ENCODE assay signal across 12 cellular contexts in genomic region chr3:52845157-52845556, GRCh38. TPM values are rescaled to one million over a fixed set of nuclear protein-coding genes. Genes with fewer than 3 reads are reported as not detected.
A peak's percentile ranks its signal among the peaks of the same experiment; 100 is the strongest.
DNase-seq lines count a peak whose midpoint lies in the region; ATAC-seq and TF ChIP-seq lines count a peak whose summit lies in the region.
"Had no signal": no experiment of that assay in that cellular context is flagged by ENCODE, and none has a peak within 500 bp of the region (broad histone marks: within the 10 kb centered on the region; RNA-seq: fewer than 3 reads in every experiment).

No MANE protein-coding gene starts in this region.

- ATAC-seq in GM21447 (IDR thresholded peaks at IDR 0.05; ENCODE audit: unreplicated experiment): no peak
- no peak for ATAC-seq in HG02970 (IDR thresholded peaks at IDR 0.05; ENCODE audit: low FRiP score, unreplicated experiment)

- DNase-seq in HL-60 (ENCODE audit: low read depth in 1 of 2, low spot score in 1 of 2) (peak in 1 of 2 experiments; percentile 54), brain microvascular endothelial cell (peak; percentile 31), hepatic stellate cell (ENCODE audit: low spot score) (peak; percentile 79), sigmoid colon (peak; percentile 90), BE2C (no peak), G401 (ENCODE audit: low spot score) (no peak)
- DNase-seq: NCI-H2081, SW 1271, trophoblast cell had no signal

- TF ChIP-seq POLR2A in sigmoid colon (IDR thresholded peaks at IDR 0.05): no peak

- peaks cover 6% of the 10 kb centered on the region for H3K36me3 ChIP-seq in brain microvascular endothelial cell (replicated peaks)
- H3K36me3 ChIP-seq in sigmoid colon: peaks cover 7 to 72% (median 21%) of the 10 kb centered on the region in 4 donors
- no peaks in the 10 kb centered on the region for H3K36me3 ChIP-seq in BE2C

- H3K27ac ChIP-seq in HL-60 (replicated peaks) (peak overlapping the region; percentile 78), brain microvascular endothelial cell (no peak overlapping the region), sigmoid colon (peak overlapping the region; percentile 67 to 79 (median 74))

- intact Hi-C loops in sigmoid colon (cut with DNase I): loop anchor here (5.0 to 10.0 kb wide), 4 partner anchors 52 to 227 kb away; partner anchors contain the start of genes NEK4 and STIMATE

- H3K27me3 ChIP-seq in HL-60 (ENCODE audit: insufficient read depth, poor library complexity, severe bottlenecking) (no peaks in the 10 kb centered on the region), brain microvascular endothelial cell (replicated peaks) (no peaks in the 10 kb centered on the region), sigmoid colon (no peaks in the 10 kb centered on the region), BE2C (no peaks in the 10 kb centered on the region)

- no peak for TF ChIP-seq EP300 in sigmoid colon (IDR thresholded peaks at IDR 0.05)

- no peak overlapping the region for H3K4me3 ChIP-seq in HL-60 (replicated peaks; ENCODE audit: insufficient read depth, low read length)
- H3K4me3 ChIP-seq in brain microvascular endothelial cell (ENCODE audit: low read depth, low read length): no peak overlapping the region
- H3K4me3 ChIP-seq in sigmoid colon: no peak overlapping the region
- no peak overlapping the region for H3K4me3 ChIP-seq in BE2C (ENCODE audit: low read depth, low read length)

- TF ChIP-seq CTCF in HL-60 (IDR thresholded peaks at IDR 0.05; ENCODE audit: insufficient read depth, low read length) (no peak), brain microvascular endothelial cell (IDR thresholded peaks at IDR 0.05; ENCODE audit: low read depth, low read length, missing control alignments) (no peak), sigmoid colon (IDR thresholded peaks at IDR 0.05) (no peak), BE2C (IDR thresholded peaks at IDR 0.05; ENCODE audit: low read depth, low read length) (no peak)

- no peaks in the 10 kb centered on the region for H3K9me3 ChIP-seq in sigmoid colon
- H3K9me3 ChIP-seq in BE2C: no peaks in the 10 kb centered on the region
- H3K9me3 ChIP-seq: Caco-2 had no signal

- H3K4me1 ChIP-seq in sigmoid colon: peaks cover 0 to 50% (median 30%) of the 10 kb centered on the region in 4 donors
- no peaks in the 10 kb centered on the region for H3K4me1 ChIP-seq in BE2C
- H3K4me1 ChIP-seq: Caco-2 had no signal

- WGBS in sigmoid colon, 2 donors: 32 to 58% methylated on average over 6 of the region's 6 CpGs

- in situ Hi-C loops in brain microvascular endothelial cell (cut with HindIII; ENCODE audit: low pct_ligation_motif_present, low sequenced_read_pairs) (no loop called here), G401 (cut with HindIII; ENCODE audit: low sequenced_read_pairs) (no loop called here)

RNA-seq across cellular contexts. Expression of gene MUSTN1, which starts 10.3 kb away (rescaled TPM):
- 10 to 100 TPM in 1 of 4 donors, 1 to 10 TPM in 3; 4.2 to 12.7 (median 6.9) TPM for total RNA-seq in sigmoid colon
- 10 to 100 TPM in 1 of 3 donors, 1 to 10 TPM in 1, not detected in 1; 7.2 to 11.1 TPM for polyA plus RNA-seq in sigmoid colon
- polyA plus RNA-seq in BE2C (2012; ENCODE audit: insufficient read depth, insufficient read length, low read depth): not detected
- total RNA-seq in G401 (2014; rRNA removed; shearing (Covaris generic)): not detected in 2 replicates

RNA-seq across cellular contexts. Expression of gene ITIH4, which starts 14.7 kb away (rescaled TPM):
- total RNA-seq in sigmoid colon: 10 to 100 TPM in 1 of 4 donors, 1 to 10 TPM in 3; 2.5 to 12.2 (median 6.7) TPM
- polyA plus RNA-seq in sigmoid colon: 1 to 10 TPM in 1 of 3 donors, not detected in 2; 5.4 TPM
- 0.91 TPM for polyA plus RNA-seq in BE2C (2012; ENCODE audit: insufficient read depth, insufficient read length, low read depth)
- 0.18 and 0.68 TPM in 2 replicates for total RNA-seq in G401 (2014; rRNA removed; shearing (Covaris generic))

RNA-seq across cellular contexts. Expression of gene ITIH3, which starts 50.6 kb away (rescaled TPM):
- total RNA-seq in sigmoid colon: 1 to 10 TPM in 1 of 4 donors, under 1 TPM in 2, not detected in 1; 0.14 to 2.3 (median 0.36) TPM
- polyA plus RNA-seq in sigmoid colon: under 1 TPM in 1 of 3 donors, not detected in 2; 0.95 TPM
- not detected for polyA plus RNA-seq in BE2C (2012; ENCODE audit: insufficient read depth, insufficient read length, low read depth)
- total RNA-seq in G401 (2014; rRNA removed; shearing (Covaris generic)): not detected in 2 replicates

RNA-seq across cellular contexts. Expression of gene STIMATE, which starts 52.2 kb away (rescaled TPM):
- total RNA-seq in sigmoid colon: 10 to 100 TPM; 11.5 to 19.5 (median 14.7) TPM
- 1 to 10 TPM; 2.5 to 7.7 (median 4.8) TPM for polyA plus RNA-seq in sigmoid colon
- polyA plus RNA-seq in BE2C (2012; ENCODE audit: insufficient read depth, insufficient read length, low read depth): 8.4 TPM
- 6.4 and 8.9 TPM in 2 replicates for total RNA-seq in G401 (2014; rRNA removed; shearing (Covaris generic))

Comparison
In these comparisons a context has a peak if more than half of its experiments do, and no peak if none do; other contexts are left out.
1. DNase-seq: peak in brain microvascular endothelial cell (single experiment), hepatic stellate cell (single experiment) and sigmoid colon (single experiment); none in BE2C (single experiment) and G401 (single experiment).